ENCODE assay signal across 14 cellular contexts in genomic region chr4:157832596-157832995, GRCh38.
DNase-seq lines count a peak whose midpoint lies in the region; ATAC-seq, FAIRE-seq and TF ChIP-seq lines count a peak whose summit lies in the region.
"Had no signal": no experiment of that assay in that cellular context is flagged by ENCODE, and none has a peak within 500 bp of the region (broad histone marks: within the 10 kb centered on the region; RNA-seq: fewer than 3 reads in every experiment).

No MANE protein-coding gene starts in this region.

- TF ChIP-seq CTCF in pancreas (IDR thresholded peaks at IDR 0.05), result no peak

- peak overlapping the region in 2 of 4 donors; percentile 55 to 62 for H3K27ac ChIP-seq in pancreas
- H3K27ac ChIP-seq: BLaER1 treated with 17β-estradiol and CSF1 and Interleukin-3, amounts not matched to agents 10 nM and 100 nM had no signal

- intact Hi-C loops in pancreas (cut with DNase I), result no loop called here

- peak; percentile 65 for FAIRE-seq in pancreas (lab: Jason Lieb, UNC)
- FAIRE-seq in HTR-8/SVneo (lab: Jason Lieb, UNC), result no peak
- FAIRE-seq: GM18507, H54 had no signal

- WGBS in pancreas, 2 donors, result 13 to 14% methylated on average over 1 of the region's 1 CpG

- no peak overlapping the region for H3K4me3 ChIP-seq in pancreas
- H3K4me3 ChIP-seq: BLaER1 treated with 17β-estradiol and CSF1 and Interleukin-3, amounts not matched to agents 10 nM and 100 nM had no signal

- H3K36me3 ChIP-seq in pancreas, result no peaks in the 10 kb centered on the region
- H3K36me3 ChIP-seq: BLaER1 treated with 17β-estradiol and CSF1 and Interleukin-3, amounts not matched to agents 10 nM and 100 nM had no signal

- no peaks in the 10 kb centered on the region for H3K9me3 ChIP-seq in pancreas
- H3K9me3 ChIP-seq: BLaER1 treated with 17β-estradiol and CSF1 and Interleukin-3, amounts not matched to agents 10 nM and 100 nM had no signal

- DNase-seq in HuH-7.5 (ENCODE audit: low spot score) (peak; percentile 7), NCI-H69 (lab: John Stamatoyannopoulos, UW) (peak; percentile 32), left lobe of liver (ENCODE audit: low spot score) (no peak), pancreas (no peak), HTR-8/SVneo (ENCODE audit: insufficient read length, low spot score) (no peak), AG08395 (ENCODE audit: low spot score) (no peak)
- no peak for DNase-seq in activated CD4-positive, alpha-beta T cell treated with anti-CD3 and anti-CD28 coated beads, Interleukin-2, amount 50 U/mL, for 48 hours
- DNase-seq: AML-193; CD4-positive, CD25-positive, alpha-beta regulatory T cell had no signal

- ATAC-seq in left lobe of liver, result peak; percentile 96
- ATAC-seq in pancreas, result peak; percentile 88 to 100 (median 98)
- no peak for ATAC-seq in HG02852 (IDR thresholded peaks at IDR 0.05; ENCODE audit: unreplicated experiment)
- ATAC-seq: HCT116 had no signal

- H3K27me3 ChIP-seq in pancreas, result no peaks in the 10 kb centered on the region
- H3K27me3 ChIP-seq: BLaER1 treated with 17β-estradiol and CSF1 and Interleukin-3, amounts not matched to agents 10 nM and 100 nM had no signal

- H3K4me1 ChIP-seq in pancreas, result peaks cover 0 to 15% (median 9%) of the 10 kb centered on the region in 3 donors
- H3K4me1 ChIP-seq: BLaER1 treated with 17β-estradiol and CSF1 and Interleukin-3, amounts not matched to agents 10 nM and 100 nM had no signal

Comparison
In these comparisons a context has a peak if more than half of its experiments do, and no peak if none do; other contexts are left out.
1. DNase-seq: peak in HuH-7.5 (single experiment) and NCI-H69 (single experiment); none in left lobe of liver (single experiment), pancreas (0 of 6), activated CD4-positive, alpha-beta T cell treated with anti-CD3 and anti-CD28 coated beads, Interleukin-2, amount 50 U/mL, for 48 hours (0 of 2), HTR-8/SVneo (single experiment) and AG08395 (single experiment).